ENCODE assay signal across 10 cellular contexts in genomic region chr18:23225518-23225917, GRCh38.
DNase-seq lines count a peak whose midpoint lies in the region; ATAC-seq and TF ChIP-seq lines count a peak whose summit lies in the region.
"Had no signal": no experiment of that assay in that cellular context is flagged by ENCODE, and none has a peak within 500 bp of the region (broad histone marks: within the 10 kb centered on the region; RNA-seq: fewer than 3 reads in every experiment).

No MANE protein-coding gene starts in this region.

- no peak overlapping the region for H3K23ac ChIP-seq in trophoblast cell (ENCODE audit: low read length)

- H2BK5ac ChIP-seq in trophoblast cell (ENCODE audit: low read depth, low read length, poor library complexity) = no peak overlapping the region

- no peak overlapping the region for H3K18ac ChIP-seq in trophoblast cell (ENCODE audit: low read length)

- no peaks in the 10 kb centered on the region for H3K79me2 ChIP-seq in trophoblast cell (ENCODE audit: control insufficient read depth, insufficient read depth, low read length, poor library complexity)

- no peak overlapping the region for H2AK5ac ChIP-seq in trophoblast cell (ENCODE audit: low read length)

- peaks cover 0 to 58% of the 10 kb centered on the region in 2 donors for H3K4me1 ChIP-seq in right atrium auricular region
- H3K4me1 ChIP-seq in trophoblast cell (ENCODE audit: control insufficient read depth in 1 of 2, insufficient read depth in 2 of 2, low read length in 2 of 2) = peaks cover 2 to 4% of the 10 kb centered on the region in 2 experiments

- no peak overlapping the region for H3K4me3 ChIP-seq in HFF-Myc (replicated peaks; ENCODE audit: low read depth, low read length)
- no peak overlapping the region for H3K4me3 ChIP-seq in right atrium auricular region
- H3K4me3 ChIP-seq in trophoblast cell (ENCODE audit: low read depth, low read length) = no peak overlapping the region

- peaks cover under 1% of the 10 kb centered on the region for H3K79me1 ChIP-seq in trophoblast cell (ENCODE audit: low read length)

- ATAC-seq in GM21360 (IDR thresholded peaks at IDR 0.05; ENCODE audit: unreplicated experiment) = no peak

- no peak overlapping the region for H4K91ac ChIP-seq in trophoblast cell (ENCODE audit: low read depth, low read length)

- no peak overlapping the region for H4K8ac ChIP-seq in trophoblast cell (ENCODE audit: low read depth, low read length)

- TF ChIP-seq CTCF in HFF-Myc (IDR thresholded peaks at IDR 0.05; ENCODE audit: low read depth, low read length, missing control alignments) (no peak), right atrium auricular region (IDR thresholded peaks at IDR 0.05) (no peak)

- H3K4me2 ChIP-seq in trophoblast cell (ENCODE audit: low read length) = no peak overlapping the region

- no peak overlapping the region for H4K12ac ChIP-seq in trophoblast cell (ENCODE audit: low read depth, low read length)

- H3K27ac ChIP-seq in adipose tissue (ENCODE audit: low read depth, low read length) (peak overlapping the region; percentile 48), right atrium auricular region (peak overlapping the region; percentile 66 to 92), trophoblast cell (ENCODE audit: low read depth, low read length) (no peak overlapping the region)

- no peak overlapping the region for H2AFZ ChIP-seq in trophoblast cell (ENCODE audit: insufficient read depth, low read length, poor library complexity)

- no peak overlapping the region for H3K4ac ChIP-seq in trophoblast cell (ENCODE audit: low read depth, low read length)

- H3K9me3 ChIP-seq in right atrium auricular region (no peaks in the 10 kb centered on the region), trophoblast cell (ENCODE audit: insufficient read depth, low read depth, low read length) (no peaks in the 10 kb centered on the region)

- H3K14ac ChIP-seq in trophoblast cell (ENCODE audit: low read length) = no peak overlapping the region

- H3K36me3 ChIP-seq in right atrium auricular region (no peaks in the 10 kb centered on the region), trophoblast cell (ENCODE audit: control insufficient read depth in 1 of 2, insufficient read depth in 2 of 2, low read length in 2 of 2) (no peaks in the 10 kb centered on the region)

- H2BK120ac ChIP-seq in trophoblast cell (ENCODE audit: insufficient read depth, low read length, poor library complexity) = no peak overlapping the region

- WGBS in adipose tissue, 3 donors = 70 to 88% (median 71%) methylated on average over 2 of the region's 2 CpGs
- no CpG with 5 or more reads among the region's 2 CpGs for WGBS in trophoblast cell (ENCODE audit: extremely low coverage, insufficient coverage, insufficient read length)

- H3K27me3 ChIP-seq in right atrium auricular region = no peaks in the 10 kb centered on the region
- H3K27me3 ChIP-seq in trophoblast cell (ENCODE audit: insufficient read depth, low read length) = no peaks in the 10 kb centered on the region

- H3K9ac ChIP-seq in trophoblast cell (ENCODE audit: low read length) = no peak overlapping the region

- peak; percentile 97 for DNase-seq in HFF-Myc (ENCODE audit: extremely low read depth, low read depth)
- no peak for DNase-seq in right atrium auricular region (ENCODE audit: low spot score)
- DNase-seq in stromal cell of bone marrow (ENCODE audit: low read depth) = peak; percentile 98
- DNase-seq in trophoblast cell = no peak
- DNase-seq in SK-N-DZ (ENCODE audit: low spot score) = no peak
- no peak for DNase-seq in HuH-7.5 (ENCODE audit: low spot score)
- DNase-seq: activated CD4-positive, alpha-beta T cell treated with anti-CD3 and anti-CD28 coated beads for 48 hours; NCI-H510A had no signal

- H2BK12ac ChIP-seq in trophoblast cell (ENCODE audit: low read length) = no peak overlapping the region

Comparison
In these comparisons a context has a peak if more than half of its experiments do, and no peak if none do; other contexts are left out.
1. DNase-seq: peak in HFF-Myc (single experiment) and stromal cell of bone marrow (single experiment); none in right atrium auricular region (single experiment), trophoblast cell (0 of 2), SK-N-DZ (single experiment) and HuH-7.5 (single experiment).